In genomic region chr16:354971-355441, GRCh38 we compare ENCODE assay signal across 15 cellular contexts. TPM values are rescaled to one million over a fixed set of nuclear protein-coding genes. Genes with fewer than 3 reads are reported as not detected.
DNase-seq lines count a peak whose midpoint lies in the region; ATAC-seq and TF ChIP-seq lines count a peak whose summit lies in the region.
"Had no signal": no experiment of that assay in that cellular context is flagged by ENCODE, and none has a peak within 500 bp of the region (broad histone marks: within the 10 kb centered on the region; RNA-seq: fewer than 3 reads in every experiment).

No MANE protein-coding gene starts in this region.

- no peak overlapping the region for H3K4me2 ChIP-seq in neural progenitor cell
- H3K4me2 ChIP-seq: smooth muscle cell had no signal

- peaks cover 34% of the 10 kb centered on the region for H3K4me1 Mint-ChIP-seq in activated T-cell treated with anti-CD3 and anti-CD28 coated beads, Interleukin-2, amount 50 U/mL, for 24 hours (ENCODE audit: low read depth)
- H3K4me1 Mint-ChIP-seq in activated T-cell treated with anti-CD3 and anti-CD28 coated beads, Interleukin-2, amount 50 U/mL, for 72 hours (ENCODE audit: low read depth): peaks cover 31% of the 10 kb centered on the region
- H3K4me1 Mint-ChIP-seq in CD8-positive, alpha-beta memory T cell: peaks cover 27 to 49% (median 40%) of the 10 kb centered on the region in 3 donors
- H3K4me1 Mint-ChIP-seq in activated naive CD8-positive, alpha-beta T cell treated with anti-CD3 and anti-CD28 coated beads for 36 hours: peaks cover 29% of the 10 kb centered on the region
- peaks cover 15% of the 10 kb centered on the region for H3K4me1 Mint-ChIP-seq in neural progenitor cell

- no peak overlapping the region for H2AFZ ChIP-seq in neural progenitor cell (replicated peaks)
- H2AFZ ChIP-seq: GM23248, parathyroid adenoma had no signal

- H3K27ac Mint-ChIP-seq in activated T-cell treated with anti-CD3 and anti-CD28 coated beads, Interleukin-2, amount 50 U/mL, for 24 hours: peak overlapping the region; percentile 66
- no peak overlapping the region for H3K27ac Mint-ChIP-seq in activated T-cell treated with anti-CD3 and anti-CD28 coated beads, Interleukin-2, amount 50 U/mL, for 72 hours
- peak overlapping the region; percentile 87 to 97 (median 94) for H3K27ac Mint-ChIP-seq in CD8-positive, alpha-beta memory T cell
- peak overlapping the region; percentile 80 for H3K27ac Mint-ChIP-seq in activated naive CD8-positive, alpha-beta T cell treated with anti-CD3 and anti-CD28 coated beads for 36 hours
- no peak overlapping the region for H3K27ac Mint-ChIP-seq in neural progenitor cell

- no peaks in the 10 kb centered on the region for H3F3A ChIP-seq in neural progenitor cell (ENCODE audit: low read depth)

- peaks cover 17% of the 10 kb centered on the region for H4K20me1 ChIP-seq in neural progenitor cell (ENCODE audit: low read depth)

- TF ChIP-seq CTCF in neural progenitor cell (IDR thresholded peaks at IDR 0.05): no peak

- POLR2A ChIA-PET in CD8-positive, alpha-beta memory T cell (lab: Charles Lee): interaction anchor here (0.9 to 1.2 kb wide), 4 partner anchors 14 to 127 kb away, joined by 3 to 4 read pairs (median 3); partner anchors contain the start of gene MRPL28
- POLR2A ChIA-PET in HEK293T (lab: Yijun Ruan, JAX): no interaction called here

- CTCF ChIA-PET in CD8-positive, alpha-beta memory T cell (lab: Charles Lee): interaction anchor here (1.0 to 1.7 kb wide), 4 partner anchors 27 to 290 kb away, joined by 3 to 4 read pairs (median 3); partner anchors contain the start of gene PGAP6
- CTCF ChIA-PET in HEK293T (lab: Yijun Ruan, JAX): no interaction called here

- no peak for DNase-seq in activated T-cell treated with anti-CD3 and anti-CD28 coated beads, Interleukin-2, amount 50 U/mL, for 24 hours
- no peak for DNase-seq in activated T-cell treated with anti-CD3 and anti-CD28 coated beads, Interleukin-2, amount 50 U/mL, for 72 hours
- peak; percentile 42 to 77 (median 56) for DNase-seq in CD8-positive, alpha-beta memory T cell
- no peak for DNase-seq in activated naive CD8-positive, alpha-beta T cell treated with anti-CD3 and anti-CD28 coated beads for 36 hours
- DNase-seq in neural progenitor cell (ENCODE audit: low spot score) (no peak), HEK293T (ENCODE audit: extremely low spot score) (no peak)
- DNase-seq: COR-L47, GM23248, NCI-H524 treated with DMSO at 0.1 percent for 48 hours, T1000 had no signal

- peak overlapping the region; percentile 54 for H3K27ac ChIP-seq in CD8-positive, alpha-beta memory T cell (ENCODE audit: low read depth, low read length)
- H3K27ac ChIP-seq in neural progenitor cell: no peak overlapping the region
- H3K27ac ChIP-seq: GM23248, parathyroid adenoma had no signal

- no peak overlapping the region for H3K9ac ChIP-seq in neural progenitor cell
- H3K9ac ChIP-seq: GM23248, parathyroid adenoma had no signal

- H3K9me3 Mint-ChIP-seq in activated T-cell treated with anti-CD3 and anti-CD28 coated beads, Interleukin-2, amount 50 U/mL, for 24 hours: no peaks in the 10 kb centered on the region
- H3K9me3 Mint-ChIP-seq in activated T-cell treated with anti-CD3 and anti-CD28 coated beads, Interleukin-2, amount 50 U/mL, for 72 hours: no peaks in the 10 kb centered on the region
- H3K9me3 Mint-ChIP-seq in CD8-positive, alpha-beta memory T cell: no peaks in the 10 kb centered on the region
- no peaks in the 10 kb centered on the region for H3K9me3 Mint-ChIP-seq in activated naive CD8-positive, alpha-beta T cell treated with anti-CD3 and anti-CD28 coated beads for 36 hours
- no peaks in the 10 kb centered on the region for H3K9me3 Mint-ChIP-seq in neural progenitor cell

- H3K79me2 ChIP-seq in neural progenitor cell (ENCODE audit: low read depth): peaks cover 21% of the 10 kb centered on the region
- H3K79me2 ChIP-seq: parathyroid adenoma had no signal

- peaks cover 8% of the 10 kb centered on the region for H3K36me3 Mint-ChIP-seq in activated T-cell treated with anti-CD3 and anti-CD28 coated beads, Interleukin-2, amount 50 U/mL, for 24 hours (ENCODE audit: low read depth)
- H3K36me3 Mint-ChIP-seq in activated T-cell treated with anti-CD3 and anti-CD28 coated beads, Interleukin-2, amount 50 U/mL, for 72 hours (ENCODE audit: insufficient read depth in 2 of 2): peaks cover 0 to 3% of the 10 kb centered on the region in 2 donors
- H3K36me3 Mint-ChIP-seq in CD8-positive, alpha-beta memory T cell: peaks cover 0 to 9% (median 2%) of the 10 kb centered on the region in 3 donors
- H3K36me3 Mint-ChIP-seq in activated naive CD8-positive, alpha-beta T cell treated with anti-CD3 and anti-CD28 coated beads for 36 hours: peaks cover 8% of the 10 kb centered on the region
- H3K36me3 Mint-ChIP-seq in neural progenitor cell: peaks cover 5% of the 10 kb centered on the region

- H3K4me1 ChIP-seq in CD8-positive, alpha-beta memory T cell (ENCODE audit: insufficient read depth, low read length): peaks cover 51% of the 10 kb centered on the region
- peaks cover 3% of the 10 kb centered on the region for H3K4me1 ChIP-seq in neural progenitor cell

- no peak for ATAC-seq in activated T-cell treated with anti-CD3 and anti-CD28 coated beads, Interleukin-2, amount 50 U/mL, for 72 hours (replicated peaks in 1 of 2)
- ATAC-seq in GM21619 (IDR thresholded peaks at IDR 0.05; ENCODE audit: unreplicated experiment) (no peak), GM19463 (IDR thresholded peaks at IDR 0.05; ENCODE audit: unreplicated experiment) (no peak)
- ATAC-seq: mucosa of descending colon had no signal

- H3K4me3 ChIP-seq in CD8-positive, alpha-beta memory T cell (ENCODE audit: low read length): peak overlapping the region; percentile 36
- H3K4me3 ChIP-seq in neural progenitor cell: no peak overlapping the region
- H3K4me3 ChIP-seq: GM23248, mucosa of descending colon, smooth muscle cell had no signal

- no peaks in the 10 kb centered on the region for H3K36me3 ChIP-seq in CD8-positive, alpha-beta memory T cell (ENCODE audit: insufficient read depth, low read length)
- no peaks in the 10 kb centered on the region for H3K36me3 ChIP-seq in neural progenitor cell

- no peak overlapping the region for H3K4me3 Mint-ChIP-seq in activated T-cell treated with anti-CD3 and anti-CD28 coated beads, Interleukin-2, amount 50 U/mL, for 24 hours
- peak overlapping the region in 1 of 2 donors; percentile 29 for H3K4me3 Mint-ChIP-seq in activated T-cell treated with anti-CD3 and anti-CD28 coated beads, Interleukin-2, amount 50 U/mL, for 72 hours
- H3K4me3 Mint-ChIP-seq in CD8-positive, alpha-beta memory T cell: peak overlapping the region; percentile 79 to 90 (median 87)
- no peak overlapping the region for H3K4me3 Mint-ChIP-seq in activated naive CD8-positive, alpha-beta T cell treated with anti-CD3 and anti-CD28 coated beads for 36 hours
- peak overlapping the region; percentile 30 for H3K4me3 Mint-ChIP-seq in neural progenitor cell

- H3K9me3 ChIP-seq in CD8-positive, alpha-beta memory T cell (ENCODE audit: low read length): no peaks in the 10 kb centered on the region
- no peaks in the 10 kb centered on the region for H3K9me3 ChIP-seq in neural progenitor cell (ENCODE audit: low read depth)
- H3K9me3 ChIP-seq: mucosa of descending colon had no signal

- no peaks in the 10 kb centered on the region for H3K27me3 Mint-ChIP-seq in activated T-cell treated with anti-CD3 and anti-CD28 coated beads, Interleukin-2, amount 50 U/mL, for 24 hours
- H3K27me3 Mint-ChIP-seq in activated T-cell treated with anti-CD3 and anti-CD28 coated beads, Interleukin-2, amount 50 U/mL, for 72 hours (ENCODE audit: low read depth): no peaks in the 10 kb centered on the region
- no peaks in the 10 kb centered on the region for H3K27me3 Mint-ChIP-seq in CD8-positive, alpha-beta memory T cell
- no peaks in the 10 kb centered on the region for H3K27me3 Mint-ChIP-seq in activated naive CD8-positive, alpha-beta T cell treated with anti-CD3 and anti-CD28 coated beads for 36 hours
- H3K27me3 Mint-ChIP-seq in neural progenitor cell (ENCODE audit: insufficient read depth, low read depth): peaks cover 3% of the 10 kb centered on the region

- H3K27me3 ChIP-seq in CD8-positive, alpha-beta memory T cell (ENCODE audit: insufficient read depth, low read length, poor library complexity, severe bottlenecking): no peaks in the 10 kb centered on the region
- no peaks in the 10 kb centered on the region for H3K27me3 ChIP-seq in neural progenitor cell

TF ChIP-seq in HEK293T, 16 proteins besides CTCF, POLR2A, EP300 and RAD21 (continues in another document):
- no peak for TF ChIP-seq LEF1 (IDR thresholded peaks at IDR 0.05; ENCODE audit: borderline replicate concordance)

RNA-seq across cellular contexts. Expression of gene AXIN1, which starts 2.5 kb away (rescaled TPM):
- total RNA-seq in activated T-cell treated with anti-CD3 and anti-CD28 coated beads, Interleukin-2, amount 50 U/mL, for 72 hours: 10 to 100 TPM; 28.8 to 29.4 TPM
- 10 to 100 TPM; 24.7 to 26.3 TPM for total RNA-seq in CD8-positive, alpha-beta memory T cell
- polyA plus RNA-seq in CD8-positive, alpha-beta memory T cell: 6.9 TPM
- total RNA-seq in activated naive CD8-positive, alpha-beta T cell treated with anti-CD3 and anti-CD28 coated beads for 36 hours: 10 to 100 TPM; 23.9 to 24.6 TPM
- 19.6 and 35.4 TPM in 2 replicates for total RNA-seq in neural progenitor cell (ENCODE audit: low replicate concordance)

RNA-seq across cellular contexts. Expression of gene MRPL28, which starts 15.3 kb away (rescaled TPM):
- 10 to 100 TPM; 54.5 to 73.2 TPM for total RNA-seq in activated T-cell treated with anti-CD3 and anti-CD28 coated beads, Interleukin-2, amount 50 U/mL, for 72 hours
- 10 to 100 TPM; 90.2 to 98.0 TPM for total RNA-seq in CD8-positive, alpha-beta memory T cell
- polyA plus RNA-seq in CD8-positive, alpha-beta memory T cell: 67.8 TPM
- 10 to 100 TPM; 89.3 to 94.8 TPM for total RNA-seq in activated naive CD8-positive, alpha-beta T cell treated with anti-CD3 and anti-CD28 coated beads for 36 hours
- total RNA-seq in neural progenitor cell (ENCODE audit: low replicate concordance): 82.2 and 138 TPM in 2 replicates

RNA-seq across cellular contexts. Expression of gene PGAP6, which starts 26.8 kb away (rescaled TPM):
- 10 to 100 TPM; 29.7 to 39.7 TPM for total RNA-seq in activated T-cell treated with anti-CD3 and anti-CD28 coated beads, Interleukin-2, amount 50 U/mL, for 72 hours
- 10 to 100 TPM; 36.1 to 36.2 TPM for total RNA-seq in CD8-positive, alpha-beta memory T cell
- 23.1 TPM for polyA plus RNA-seq in CD8-positive, alpha-beta memory T cell
- total RNA-seq in activated naive CD8-positive, alpha-beta T cell treated with anti-CD3 and anti-CD28 coated beads for 36 hours: 10 to 100 TPM; 22.8 to 24.1 TPM
- 16.7 and 49.5 TPM in 2 replicates for total RNA-seq in neural progenitor cell (ENCODE audit: low replicate concordance)

RNA-seq across cellular contexts. Expression of gene NME4, which starts 42.0 kb away (rescaled TPM):
- total RNA-seq in activated T-cell treated with anti-CD3 and anti-CD28 coated beads, Interleukin-2, amount 50 U/mL, for 72 hours: 10 to 100 TPM; 24.6 to 27.6 TPM
- total RNA-seq in CD8-positive, alpha-beta memory T cell: 10 to 100 TPM; 14.1 to 15.4 TPM
- 49.9 TPM for polyA plus RNA-seq in CD8-positive, alpha-beta memory T cell
- 10 to 100 TPM; 15.6 to 17.3 TPM for total RNA-seq in activated naive CD8-positive, alpha-beta T cell treated with anti-CD3 and anti-CD28 coated beads for 36 hours
- 93.3 and 236 TPM in 2 replicates for total RNA-seq in neural progenitor cell (ENCODE audit: low replicate concordance)

RNA-seq across cellular contexts. Expression of gene DECR2, which starts 46.7 kb away (rescaled TPM):
- total RNA-seq in activated T-cell treated with anti-CD3 and anti-CD28 coated beads, Interleukin-2, amount 50 U/mL, for 72 hours: 10 to 100 TPM in 1 of 2 donors, 1 to 10 TPM in 1; 7.5 to 10.6 TPM
- 1 to 10 TPM; 6.8 to 7.9 TPM for total RNA-seq in CD8-positive, alpha-beta memory T cell
- polyA plus RNA-seq in CD8-positive, alpha-beta memory T cell: 3.9 TPM
- 1 to 10 TPM; 7.0 to 8.2 TPM for total RNA-seq in activated naive CD8-positive, alpha-beta T cell treated with anti-CD3 and anti-CD28 coated beads for 36 hours
- total RNA-seq in neural progenitor cell (ENCODE audit: low replicate concordance): 7.1 and 24.3 TPM in 2 replicates

Comparison
In these comparisons a context has a peak if more than half of its experiments do, and no peak if none do; other contexts are left out.
1. H3K27ac Mint-ChIP-seq: peak in activated T-cell treated with anti-CD3 and anti-CD28 coated beads, Interleukin-2, amount 50 U/mL, for 24 hours (single experiment), CD8-positive, alpha-beta memory T cell (8 of 8) and activated naive CD8-positive, alpha-beta T cell treated with anti-CD3 and anti-CD28 coated beads for 36 hours (single experiment); none in activated T-cell treated with anti-CD3 and anti-CD28 coated beads, Interleukin-2, amount 50 U/mL, for 72 hours (single experiment) and neural progenitor cell (single experiment).
2. DNase-seq: peak in CD8-positive, alpha-beta memory T cell (5 of 5); none in activated T-cell treated with anti-CD3 and anti-CD28 coated beads, Interleukin-2, amount 50 U/mL, for 24 hours (single experiment), activated T-cell treated with anti-CD3 and anti-CD28 coated beads, Interleukin-2, amount 50 U/mL, for 72 hours (0 of 2), activated naive CD8-positive, alpha-beta T cell treated with anti-CD3 and anti-CD28 coated beads for 36 hours (single experiment), neural progenitor cell (single experiment) and HEK293T (single experiment).
3. H3K4me3 Mint-ChIP-seq: peak in CD8-positive, alpha-beta memory T cell (7 of 7) and neural progenitor cell (single experiment); none in activated T-cell treated with anti-CD3 and anti-CD28 coated beads, Interleukin-2, amount 50 U/mL, for 24 hours (single experiment) and activated naive CD8-positive, alpha-beta T cell treated with anti-CD3 and anti-CD28 coated beads for 36 hours (single experiment).